ENCODE assay signal across 16 cellular contexts in genomic region chr10:34010891-34011290, GRCh38.
DNase-seq lines count a peak whose midpoint lies in the region; TF ChIP-seq lines count a peak whose summit lies in the region.
"Had no signal": no experiment of that assay in that cellular context is flagged by ENCODE, and none has a peak within 500 bp of the region (broad histone marks: within the 10 kb centered on the region; RNA-seq: fewer than 3 reads in every experiment).

No MANE protein-coding gene starts in this region.

- DNase-seq in CD1c-positive myeloid dendritic cell (ENCODE audit: extremely low spot score), result peak; percentile 10
- DNase-seq in M059J (ENCODE audit: low read depth), result peak; percentile 21
- DNase-seq in astrocyte of the cerebellum (ENCODE audit: low read depth), result peak; percentile 23
- peak; percentile 44 for DNase-seq in myocyte (ENCODE audit: low read depth)
- no peak for DNase-seq in NCI-H1092 treated with DMSO at 0.1 percent for 48 hours (lab: John Stamatoyannopoulos, UW)
- DNase-seq in NCI-H1417 treated with DMSO at 0.1 percent for 48 hours (lab: John Stamatoyannopoulos, UW), result no peak
- no peak for DNase-seq in mesenteric fat pad (ENCODE audit: low spot score)
- no peak for DNase-seq in activated naive CD4-positive, alpha-beta T cell treated with anti-CD3 and anti-CD28 coated beads, Interleukin-2, amount 50 U/mL, for 16 hours
- DNase-seq: activated B cell treated with CpG ODN at 0.5 μM for 24 hours; cortex of kidney; erythroblast; kidney glomerular epithelial cell; NCI-H1092; NCI-H774; stimulated activated CD4-positive, alpha-beta T cell treated with anti-CD3 and anti-CD28 coated beads, Interleukin-4, amount 100 ng/mL, for 1 hour had no signal

- no peak for TF ChIP-seq CTCF in astrocyte of the cerebellum (IDR thresholded peaks at IDR 0.05; ENCODE audit: low read depth, low read length, missing control alignments)

- no peak overlapping the region for H3K4me3 ChIP-seq in astrocyte of the cerebellum (ENCODE audit: low read depth, low read length)
- H3K4me3 ChIP-seq: suprapubic skin had no signal

- in situ Hi-C loops in astrocyte of the cerebellum (cut with HindIII; ENCODE audit: low sequenced_read_pairs), result no loop called here

Comparison
In these comparisons a context has a peak if more than half of its experiments do, and no peak if none do; other contexts are left out.
1. DNase-seq: peak in CD1c-positive myeloid dendritic cell (single experiment), M059J (single experiment), astrocyte of the cerebellum (single experiment) and myocyte (single experiment); none in NCI-H1092 treated with DMSO at 0.1 percent for 48 hours (single experiment), NCI-H1417 treated with DMSO at 0.1 percent for 48 hours (single experiment), mesenteric fat pad (single experiment) and activated naive CD4-positive, alpha-beta T cell treated with anti-CD3 and anti-CD28 coated beads, Interleukin-2, amount 50 U/mL, for 16 hours (single experiment).